In genomic region chr22:37098976-37099577, GRCh38 we compare ENCODE assay signal across 1 cellular context.
TF ChIP-seq lines count a peak whose summit lies in the region.

No MANE protein-coding gene starts in this region.

TF ChIP-seq in H1, 55 proteins besides CTCF, POLR2A, EP300 and RAD21:
- TF ChIP-seq TEAD4 (IDR thresholded peaks at IDR 0.05; ENCODE audit: low read depth, low read length) (no peak), SAP30 (IDR thresholded peaks at IDR 0.05; ENCODE audit: insufficient read depth, insufficient replicate concordance, low read length) (no peak), JUND (IDR thresholded peaks at IDR 0.05; ENCODE audit: low read length) (no peak), SIX5 (IDR thresholded peaks at IDR 0.05; ENCODE audit: low read depth, low read length) (no peak), JUN (IDR thresholded peaks at IDR 0.05; ENCODE audit: low read depth, low read length) (no peak), CHD2 (IDR thresholded peaks at IDR 0.05; ENCODE audit: low read length) (no peak), KDM5A (IDR thresholded peaks at IDR 0.05; ENCODE audit: low read length) (no peak), CHD7 (IDR thresholded peaks at IDR 0.05; ENCODE audit: insufficient replicate concordance, low read length) (no peak), ASH2L (IDR thresholded peaks at IDR 0.05; ENCODE audit: low read length) (no peak), TAF1 (IDR thresholded peaks at IDR 0.05; ENCODE audit: low read depth, low read length) (no peak), GTF2F1 (IDR thresholded peaks at IDR 0.05; ENCODE audit: borderline replicate concordance, low read depth, low read length) (no peak), GABPA (IDR thresholded peaks at IDR 0.05; ENCODE audit: borderline replicate concordance, insufficient read depth, low read length) (no peak), POLR2AphosphoS5 (IDR thresholded peaks at IDR 0.05; ENCODE audit: low read depth, low read length) (no peak), TBP (IDR thresholded peaks at IDR 0.05; ENCODE audit: low read depth, low read length) (no peak; the same call in 1 of the 2 replicates), KDM4A (IDR thresholded peaks at IDR 0.05; ENCODE audit: low read depth, low read length, severe bottlenecking) (no peak), MAFK (IDR thresholded peaks at IDR 0.05; ENCODE audit: low read depth, low read length) (no peak), SP4 (IDR thresholded peaks at IDR 0.05; ENCODE audit: low read length) (no peak)
- TF ChIP-seq, protein P1, sequence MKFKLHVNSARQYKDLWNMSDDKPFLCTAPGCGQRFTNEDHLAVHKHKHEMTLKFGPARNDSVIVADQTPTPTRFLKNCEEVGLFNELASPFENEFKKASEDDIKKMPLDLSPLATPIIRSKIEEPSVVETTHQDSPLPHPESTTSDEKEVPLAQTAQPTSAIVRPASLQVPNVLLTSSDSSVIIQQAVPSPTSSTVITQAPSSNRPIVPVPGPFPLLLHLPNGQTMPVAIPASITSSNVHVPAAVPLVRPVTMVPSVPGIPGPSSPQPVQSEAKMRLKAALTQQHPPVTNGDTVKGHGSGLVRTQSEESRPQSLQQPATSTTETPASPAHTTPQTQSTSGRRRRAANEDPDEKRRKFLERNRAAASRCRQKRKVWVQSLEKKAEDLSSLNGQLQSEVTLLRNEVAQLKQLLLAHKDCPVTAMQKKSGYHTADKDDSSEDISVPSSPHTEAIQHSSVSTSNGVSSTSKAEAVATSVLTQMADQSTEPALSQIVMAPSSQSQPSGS (IDR thresholded peaks at IDR 0.05; ENCODE audit: low read length) = no peak
- TF ChIP-seq, protein P2, sequence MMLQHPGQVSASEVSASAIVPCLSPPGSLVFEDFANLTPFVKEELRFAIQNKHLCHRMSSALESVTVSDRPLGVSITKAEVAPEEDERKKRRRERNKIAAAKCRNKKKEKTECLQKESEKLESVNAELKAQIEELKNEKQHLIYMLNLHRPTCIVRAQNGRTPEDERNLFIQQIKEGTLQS (IDR thresholded peaks at IDR 0.05; ENCODE audit: insufficient read depth, low read depth, low read length) = no peak
TF ChIP-seq in H1: peak in this region for 0.
